8 cellular contexts compared by ENCODE assay signal in genomic region chr5:57940879-57941278, GRCh38.
"Had no signal": no experiment of that assay in that cellular context is flagged by ENCODE, and none has a peak within 500 bp of the region (broad histone marks: within the 10 kb centered on the region; RNA-seq: fewer than 3 reads in every experiment).

No MANE protein-coding gene starts in this region.

- ATAC-seq: GM12878 had no signal

- DNase-seq: GDM1, GF-D8 had no signal

- H3K4me3 ChIP-seq: GM12878 had no signal

- FAIRE-seq: G401.6, GM12878, GM12891, GM12892, GM18507, GM19239 had no signal
